ENCODE assay signal across 8 cellular contexts in genomic region chr16:4298761-4299522, GRCh38. TPM values are rescaled to one million over a fixed set of nuclear protein-coding genes. Genes with fewer than 3 reads are reported as not detected.
DNase-seq lines count a peak whose midpoint lies in the region; ATAC-seq, FAIRE-seq and TF ChIP-seq lines count a peak whose summit lies in the region.

No MANE protein-coding gene starts in this region.

- peak; percentile 91 for DNase-seq in bronchial epithelial cell (ENCODE audit: low read depth)
- peak; percentile 86 to 91 for DNase-seq in left colon
- DNase-seq in upper lobe of left lung: peak; percentile 86 to 90
- no peak for DNase-seq in NCI-H146 (lab: John Stamatoyannopoulos, UW)
- no peak for DNase-seq in NOMO-1 treated with dmso at 0.1 percent for 144 hours (lab: John Stamatoyannopoulos, UW; ENCODE audit: unreplicated experiment)
- no peak for DNase-seq in NOMO-1 treated with DMSO at 0.1 percent for 48 hours (lab: John Stamatoyannopoulos, UW; ENCODE audit: unreplicated experiment)

- no peaks in the 10 kb centered on the region for H3K27me3 ChIP-seq in HUES64 (ENCODE audit: insufficient read depth, low read length)
- H3K27me3 ChIP-seq in bronchial epithelial cell (ENCODE audit: control insufficient read depth, insufficient read depth, low read length): no peaks in the 10 kb centered on the region
- no peaks in the 10 kb centered on the region for H3K27me3 ChIP-seq in upper lobe of left lung

- H3K4me3 ChIP-seq in HUES64 (ENCODE audit: low read length) (no peak overlapping the region), bronchial epithelial cell (ENCODE audit: low read depth, low read length) (no peak overlapping the region), upper lobe of left lung (peak overlapping the region in 2 of 4 donors; percentile 9 to 19)

- H3K9ac ChIP-seq in HUES64 (ENCODE audit: low read depth, low read length): no peak overlapping the region

- peak in 1 of 4 donors; percentile 7 for TF ChIP-seq EP300 in upper lobe of left lung (IDR thresholded peaks at IDR 0.05)

- peak in 1 of 4 donors; percentile 16 for TF ChIP-seq POLR2A in upper lobe of left lung (IDR thresholded peaks at IDR 0.05)

- no peak for TF ChIP-seq CTCF in bronchial epithelial cell (IDR thresholded peaks at IDR 0.05; ENCODE audit: insufficient read depth, low read length, severe bottlenecking)
- no peak for TF ChIP-seq CTCF in upper lobe of left lung (IDR thresholded peaks at IDR 0.05)

- 46% methylated on average over 14 of the region's 15 CpGs for WGBS in HUES64
- WGBS in upper lobe of left lung, 2 donors: 17 to 33% methylated on average over 12 to 14 of the region's 15 CpGs

- H3K27ac ChIP-seq in HUES64 (ENCODE audit: low read depth, low read length) (peak overlapping the region; percentile 80; the same call in 1 of the 2 replicates), upper lobe of left lung (peak overlapping the region; percentile 82 to 87 (median 84))

- intact Hi-C loops in left colon (cut with DNase I, micrococcal nuclease): no loop called here

- H3K36me3 ChIP-seq in HUES64 (ENCODE audit: insufficient read depth, low read length) (peaks cover 7% of the 10 kb centered on the region; the same call in 1 of the 2 replicates), bronchial epithelial cell (ENCODE audit: control insufficient read depth, insufficient read depth, low read length) (no peaks in the 10 kb centered on the region), upper lobe of left lung (no peaks in the 10 kb centered on the region)

- ATAC-seq in left colon (peak; percentile 100), upper lobe of left lung (ENCODE audit: low FRiP score in 2 of 2) (peak; percentile 95 to 97), HG03521 (IDR thresholded peaks at IDR 0.05; ENCODE audit: unreplicated experiment) (no peak)

- H3K9me3 ChIP-seq in HUES64 (ENCODE audit: insufficient read depth, low read depth, low read length) (no peaks in the 10 kb centered on the region), upper lobe of left lung (no peaks in the 10 kb centered on the region)

- peaks cover 14% of the 10 kb centered on the region for H3K4me1 ChIP-seq in HUES64 (ENCODE audit: insufficient read depth, low read length)
- peaks cover 23 to 29% (median 26%) of the 10 kb centered on the region in 4 donors for H3K4me1 ChIP-seq in upper lobe of left lung

- FAIRE-seq in bronchial epithelial cell (lab: Jason Lieb, UNC): no peak

RNA-seq across cellular contexts. Expression of gene GLIS2, which starts 16.9 kb away (rescaled TPM):
- 7.1 TPM for polyA plus RNA-seq in HUES64 (2013, experiment 1 of 2)
- polyA plus RNA-seq in HUES64 (2013, experiment 2 of 2): 7.9 TPM
- total RNA-seq in bronchial epithelial cell (0.53 and 0.77 TPM in 2 replicates), left colon (1 to 10 TPM; 1.6 to 3.6 TPM), upper lobe of left lung (10 to 100 TPM; 10.5 to 35.2 (median 22.6) TPM)

RNA-seq across cellular contexts. Expression of gene TFAP4, which starts 26.1 kb away (rescaled TPM):
- polyA plus RNA-seq in HUES64 (2013, experiment 1 of 2): 23.3 TPM
- 21.4 TPM for polyA plus RNA-seq in HUES64 (2013, experiment 2 of 2)
- 3.7 and 11.8 TPM in 2 replicates for total RNA-seq in bronchial epithelial cell
- 1 to 10 TPM; 8.5 to 9.4 TPM for total RNA-seq in left colon
- 10 to 100 TPM in 3 of 6 donors, 1 to 10 TPM in 3; 3.7 to 24.1 (median 8.9) TPM for total RNA-seq in upper lobe of left lung

RNA-seq across cellular contexts. Expression of gene PAM16, which starts 52.2 kb away (rescaled TPM):
- 71.8 TPM for polyA plus RNA-seq in HUES64 (2013, experiment 1 of 2)
- polyA plus RNA-seq in HUES64 (2013, experiment 2 of 2): 66.8 TPM
- total RNA-seq in bronchial epithelial cell: 50.3 and 54.8 TPM in 2 replicates
- total RNA-seq in left colon: 10 to 100 TPM; 26.9 to 31.8 TPM
- 10 to 100 TPM; 45.5 to 71.8 (median 62.6) TPM for total RNA-seq in upper lobe of left lung

RNA-seq across cellular contexts. Expression of gene SRL, which starts 57.1 kb away (rescaled TPM):
- not detected for polyA plus RNA-seq in HUES64 (2013, experiment 1 of 2)
- polyA plus RNA-seq in HUES64 (2013, experiment 2 of 2): 0.32 TPM
- not detected in 2 replicates for total RNA-seq in bronchial epithelial cell
- total RNA-seq in left colon: under 1 TPM; 0.46 to 0.50 TPM
- total RNA-seq in upper lobe of left lung: 1 to 10 TPM in 1 of 6 donors, under 1 TPM in 2, not detected in 3; 0.30 to 1.1 (median 0.46) TPM

Comparison
In these comparisons a context has a peak if more than half of its experiments do, and no peak if none do; other contexts are left out.
1. DNase-seq: peak in bronchial epithelial cell (single experiment), left colon (2 of 2) and upper lobe of left lung (2 of 2); none in NCI-H146 (single experiment), NOMO-1 treated with dmso at 0.1 percent for 144 hours (single experiment) and NOMO-1 treated with DMSO at 0.1 percent for 48 hours (single experiment).